In genomic region chr4:114021445-114021844, GRCh38 we compare ENCODE assay signal across 13 cellular contexts.
"Had no signal": no experiment of that assay in that cellular context is flagged by ENCODE, and none has a peak within 500 bp of the region (broad histone marks: within the 10 kb centered on the region; RNA-seq: fewer than 3 reads in every experiment).

No MANE protein-coding gene starts in this region.

- ATAC-seq: effector memory CD8-positive, alpha-beta T cell; naive thymus-derived CD4-positive, alpha-beta T cell; stimulated activated effector memory CD8-positive, alpha-beta T cell treated with anti-CD3 and anti-CD28 coated beads, Interleukin-12 subunit alpha, Interleukin-12 subunit beta, amount 100 ng/mL, for 72 hours had no signal

- H3K79me2 ChIP-seq: parathyroid adenoma had no signal

- H3K4me1 ChIP-seq: breast epithelium, left ventricle myocardium inferior, parathyroid adenoma had no signal

- H3K27ac ChIP-seq: breast epithelium, left ventricle myocardium inferior, neutrophil, parathyroid adenoma had no signal

- DNase-seq: activated CD4-positive, CD25-positive, alpha-beta regulatory T cell treated with anti-CD3 and anti-CD28 coated beads, Interleukin-2, amount 50 U/mL, for 72 hours; activated naive CD4-positive, alpha-beta T cell; activated T-cell treated with anti-CD3 and anti-CD28 coated beads for 4 hours; aorta; cerebellar nuclear complex; effector memory CD8-positive, alpha-beta T cell; foreskin melanocyte; left ventricle myocardium inferior; naive thymus-derived CD4-positive, alpha-beta T cell had no signal

- H3K9ac ChIP-seq: parathyroid adenoma had no signal

- H3K36me3 ChIP-seq: breast epithelium, left ventricle myocardium inferior, neutrophil had no signal

- H2AFZ ChIP-seq: parathyroid adenoma had no signal

- H3K9me3 ChIP-seq: breast epithelium, left ventricle myocardium inferior, neutrophil had no signal

- H3K4me3 ChIP-seq: breast epithelium, left ventricle myocardium inferior had no signal

- H3K27me3 ChIP-seq: breast epithelium, neutrophil had no signal
